Comparison of ENCODE assay signal across 12 cellular contexts in the genomic region with DNA sequence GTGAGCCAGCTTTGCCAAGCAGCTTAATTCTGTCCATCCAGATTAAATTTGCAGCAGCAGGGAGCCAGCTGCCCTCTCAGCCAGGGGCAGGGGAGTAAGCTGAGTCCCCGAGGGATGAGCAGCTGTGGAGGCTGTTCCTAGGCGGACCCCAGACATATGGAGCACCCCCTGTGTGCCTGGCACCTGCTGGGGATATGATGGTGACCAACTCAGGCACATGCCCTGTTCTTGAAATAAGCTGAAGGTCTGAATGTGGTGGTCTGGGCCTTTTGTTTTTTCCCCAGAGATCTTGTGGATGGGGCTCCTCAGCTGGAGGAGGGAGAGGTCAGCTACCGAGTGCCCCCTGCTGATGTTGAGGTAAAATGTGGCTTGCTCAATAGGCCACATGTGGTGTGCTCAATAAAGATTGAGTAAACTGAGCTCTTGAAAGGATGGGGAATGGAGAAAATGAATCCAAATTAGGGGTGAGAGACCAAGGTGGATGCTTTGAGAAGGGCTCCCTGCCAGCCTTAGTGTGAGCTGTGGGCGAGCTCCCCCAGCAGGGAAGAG.
DNase-seq lines count a peak whose midpoint lies in the region; ATAC-seq and TF ChIP-seq lines count a peak whose summit lies in the region.
"Had no signal": no experiment of that assay in that cellular context is flagged by ENCODE, and none has a peak within 500 bp of the region (broad histone marks: within the 10 kb centered on the region; RNA-seq: fewer than 3 reads in every experiment).

No MANE protein-coding gene starts in this region.

- H2AFZ ChIP-seq in neural progenitor cell (replicated peaks): no peak overlapping the region

- peak overlapping the region in 5 of 8 donors; percentile 14 to 91 (median 84) for H3K27ac Mint-ChIP-seq in CD8-positive, alpha-beta memory T cell
- H3K27ac Mint-ChIP-seq in brain: peak overlapping the region in 3 of 5 experiments; percentile 35 to 78 (median 57)
- peak overlapping the region; percentile 59 for H3K27ac Mint-ChIP-seq in neural progenitor cell
- H3K27ac Mint-ChIP-seq in osteocyte (ENCODE audit: unreplicated experiment): no peak overlapping the region
- H3K27ac Mint-ChIP-seq: activated T-helper 1 cell treated with anti-CD3 and anti-CD28 coated beads, Interleukin-12 subunit alpha, Interleukin-12 subunit beta, Interleukin-2, Interleukin-4 antibody, amounts not matched to agents 30 ng/mL and 10 ng/mL and 1 ng/mL, durations not matched to agents 14 hours and 24 hours and 36 hours had no signal

- no peak overlapping the region for H3K9ac ChIP-seq in neural progenitor cell
- H3K9ac ChIP-seq: KMS-11 had no signal

- H4K20me1 ChIP-seq in neural progenitor cell (ENCODE audit: low read depth): no peaks in the 10 kb centered on the region

- H3K4me1 Mint-ChIP-seq in CD8-positive, alpha-beta memory T cell: peaks cover 34 to 49% (median 46%) of the 10 kb centered on the region in 3 donors
- peaks cover 51% of the 10 kb centered on the region for H3K4me1 Mint-ChIP-seq in brain
- peaks cover 51% of the 10 kb centered on the region for H3K4me1 Mint-ChIP-seq in neural progenitor cell
- peaks cover 36% of the 10 kb centered on the region for H3K4me1 Mint-ChIP-seq in osteocyte (ENCODE audit: unreplicated experiment)

- no peak for TF ChIP-seq CTCF in brain (conservative IDR thresholded peaks at IDR 0.05)
- TF ChIP-seq CTCF in neural progenitor cell (IDR thresholded peaks at IDR 0.05): peak; percentile 16
- TF ChIP-seq CTCF in osteocyte (IDR thresholded peaks at IDR 0.05): no peak

- DNase-seq in CD8-positive, alpha-beta memory T cell: no peak
- DNase-seq in NCI-H1417 (lab: John Stamatoyannopoulos, UW) (peak in 2 of 3 experiments; percentile 67 to 91), neural progenitor cell (ENCODE audit: low spot score) (peak; percentile 27), osteocyte (ENCODE audit: extremely low spot score, unreplicated experiment) (no peak), GM19238 (ENCODE audit: insufficient read length, low spot score) (no peak), NCI-H1436 treated with DMSO at 0.1 percent for 48 hours (lab: John Stamatoyannopoulos, UW) (no peak)
- DNase-seq: DND-41; stimulated activated CD4-positive, alpha-beta T cell treated with anti-CD3 and anti-CD28 coated beads, Interleukin-2, amount 100 ng/mL, for 24 hours had no signal

- H3K27me3 ChIP-seq in CD8-positive, alpha-beta memory T cell (ENCODE audit: insufficient read depth, low read length, poor library complexity, severe bottlenecking): no peaks in the 10 kb centered on the region
- no peaks in the 10 kb centered on the region for H3K27me3 ChIP-seq in neural progenitor cell

- ATAC-seq in GM21576 (IDR thresholded peaks at IDR 0.05; ENCODE audit: unreplicated experiment): no peak

- no peak overlapping the region for H3K27ac ChIP-seq in CD8-positive, alpha-beta memory T cell (ENCODE audit: low read depth, low read length)
- H3K27ac ChIP-seq in neural progenitor cell: peak overlapping the region; percentile 18
- H3K27ac ChIP-seq: KMS-11 had no signal

- H3K4me2 ChIP-seq in neural progenitor cell: no peak overlapping the region
- H3K4me2 ChIP-seq: KMS-11 had no signal

- POLR2A ChIA-PET in CD8-positive, alpha-beta memory T cell (lab: Charles Lee): interaction anchor here (1.2 to 2.6 kb wide), 2 partner anchors 10 to 134 kb away, joined by 4 to 11 read pairs; no protein-coding TSS in a partner anchor

- no peaks in the 10 kb centered on the region for H3K79me2 ChIP-seq in neural progenitor cell (ENCODE audit: low read depth)

- no peaks in the 10 kb centered on the region for H3K36me3 ChIP-seq in CD8-positive, alpha-beta memory T cell (ENCODE audit: insufficient read depth, low read length)
- H3K36me3 ChIP-seq in neural progenitor cell: peaks cover 9% of the 10 kb centered on the region

- peaks cover 16% of the 10 kb centered on the region for H3F3A ChIP-seq in neural progenitor cell (ENCODE audit: low read depth)

- H3K27me3 Mint-ChIP-seq in CD8-positive, alpha-beta memory T cell: peaks cover 0 to 1% of the 10 kb centered on the region in 2 donors
- peaks cover 7% of the 10 kb centered on the region for H3K27me3 Mint-ChIP-seq in brain
- peaks cover 4% of the 10 kb centered on the region for H3K27me3 Mint-ChIP-seq in neural progenitor cell (ENCODE audit: insufficient read depth, low read depth)
- no peaks in the 10 kb centered on the region for H3K27me3 Mint-ChIP-seq in osteocyte (ENCODE audit: unreplicated experiment)

- CTCF ChIA-PET in CD8-positive, alpha-beta memory T cell (lab: Charles Lee): interaction anchor here (0.8 to 5.8 kb wide), 20 partner anchors 9 to 297 kb away, joined by 3 to 42 read pairs (median 4); a partner anchor contains a TSS

- peaks cover 14% of the 10 kb centered on the region for H3K4me1 ChIP-seq in CD8-positive, alpha-beta memory T cell (ENCODE audit: insufficient read depth, low read length)
- peaks cover 42% of the 10 kb centered on the region for H3K4me1 ChIP-seq in neural progenitor cell

- H3K4me3 ChIP-seq in CD8-positive, alpha-beta memory T cell (ENCODE audit: low read length): no peak overlapping the region
- no peak overlapping the region for H3K4me3 ChIP-seq in neural progenitor cell

- H3K36me3 Mint-ChIP-seq in CD8-positive, alpha-beta memory T cell: peaks cover 0 to 12% (median 2%) of the 10 kb centered on the region in 3 donors
- H3K36me3 Mint-ChIP-seq in brain (peaks cover 31% of the 10 kb centered on the region), neural progenitor cell (peaks cover 55% of the 10 kb centered on the region), osteocyte (ENCODE audit: unreplicated experiment) (peaks cover 29% of the 10 kb centered on the region)

- peaks cover 3% of the 10 kb centered on the region for H3K9me3 ChIP-seq in CD8-positive, alpha-beta memory T cell (ENCODE audit: low read length)
- no peaks in the 10 kb centered on the region for H3K9me3 ChIP-seq in neural progenitor cell (ENCODE audit: low read depth)

- no peak overlapping the region for H3K4me3 Mint-ChIP-seq in CD8-positive, alpha-beta memory T cell
- H3K4me3 Mint-ChIP-seq in brain: no peak overlapping the region
- no peak overlapping the region for H3K4me3 Mint-ChIP-seq in neural progenitor cell
- H3K4me3 Mint-ChIP-seq in osteocyte (ENCODE audit: unreplicated experiment): no peak overlapping the region
- H3K4me3 Mint-ChIP-seq: activated T-helper 1 cell treated with anti-CD3 and anti-CD28 coated beads, Interleukin-12 subunit alpha, Interleukin-12 subunit beta, Interleukin-2, Interleukin-4 antibody, amounts not matched to agents 30 ng/mL and 10 ng/mL and 1 ng/mL, durations not matched to agents 14 hours and 24 hours and 36 hours had no signal

- peaks cover 0 to 9% (median 3%) of the 10 kb centered on the region in 5 donors for H3K9me3 Mint-ChIP-seq in CD8-positive, alpha-beta memory T cell
- peaks cover 5 to 37% (median 18%) of the 10 kb centered on the region in 5 experiments for H3K9me3 Mint-ChIP-seq in brain
- H3K9me3 Mint-ChIP-seq in neural progenitor cell: peaks cover 18% of the 10 kb centered on the region
- H3K9me3 Mint-ChIP-seq in osteocyte (ENCODE audit: unreplicated experiment): peaks cover 12% of the 10 kb centered on the region

Comparison
In these comparisons a context has a peak if more than half of its experiments do, and no peak if none do; other contexts are left out.
1. DNase-seq: peak in NCI-H1417 (2 of 3) and neural progenitor cell (single experiment); none in CD8-positive, alpha-beta memory T cell (0 of 5), osteocyte (single experiment), GM19238 (single experiment) and NCI-H1436 treated with DMSO at 0.1 percent for 48 hours (single experiment).